1 cellular context compared by ENCODE assay signal in the genomic region with DNA sequence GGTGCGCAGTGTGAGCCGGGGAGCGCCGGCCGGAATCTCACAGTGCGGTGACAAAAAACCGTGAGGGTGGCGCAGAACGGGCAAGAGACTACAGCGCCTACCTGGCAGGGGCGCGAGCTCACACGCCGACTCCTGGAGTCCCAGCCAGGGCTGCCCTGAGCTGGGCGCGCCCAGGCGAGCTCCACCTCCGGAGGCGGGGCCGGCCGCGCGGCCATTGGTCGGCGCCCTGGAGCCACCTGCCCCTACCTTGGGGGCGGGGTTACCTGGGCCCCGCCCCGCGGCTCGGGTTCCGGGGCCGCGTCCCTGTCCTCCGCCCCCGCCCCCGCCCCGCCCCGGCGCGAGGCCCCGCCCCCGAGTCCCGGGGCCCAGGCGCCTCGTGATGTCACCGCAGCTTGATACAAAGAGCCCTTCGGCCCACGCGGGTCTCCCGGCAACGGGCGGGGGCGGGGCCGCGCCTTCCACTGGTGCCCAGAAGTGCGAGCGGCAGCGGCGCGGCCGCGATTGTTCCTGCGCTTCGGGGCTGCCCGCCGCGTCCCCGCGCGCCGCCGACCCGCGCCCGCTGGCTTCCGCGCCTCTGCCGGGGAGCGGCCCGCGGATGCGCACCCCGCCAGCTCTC.
A peak's percentile ranks its signal among the peaks of the same experiment; 100 is the strongest.
TF ChIP-seq lines count a peak whose summit lies in the region.

No MANE protein-coding gene starts in this region.

TF ChIP-seq in HEK293, 187 proteins besides CTCF, POLR2A, EP300 and RAD21 (continued from another document):
- TF ChIP-seq, protein P1, sequence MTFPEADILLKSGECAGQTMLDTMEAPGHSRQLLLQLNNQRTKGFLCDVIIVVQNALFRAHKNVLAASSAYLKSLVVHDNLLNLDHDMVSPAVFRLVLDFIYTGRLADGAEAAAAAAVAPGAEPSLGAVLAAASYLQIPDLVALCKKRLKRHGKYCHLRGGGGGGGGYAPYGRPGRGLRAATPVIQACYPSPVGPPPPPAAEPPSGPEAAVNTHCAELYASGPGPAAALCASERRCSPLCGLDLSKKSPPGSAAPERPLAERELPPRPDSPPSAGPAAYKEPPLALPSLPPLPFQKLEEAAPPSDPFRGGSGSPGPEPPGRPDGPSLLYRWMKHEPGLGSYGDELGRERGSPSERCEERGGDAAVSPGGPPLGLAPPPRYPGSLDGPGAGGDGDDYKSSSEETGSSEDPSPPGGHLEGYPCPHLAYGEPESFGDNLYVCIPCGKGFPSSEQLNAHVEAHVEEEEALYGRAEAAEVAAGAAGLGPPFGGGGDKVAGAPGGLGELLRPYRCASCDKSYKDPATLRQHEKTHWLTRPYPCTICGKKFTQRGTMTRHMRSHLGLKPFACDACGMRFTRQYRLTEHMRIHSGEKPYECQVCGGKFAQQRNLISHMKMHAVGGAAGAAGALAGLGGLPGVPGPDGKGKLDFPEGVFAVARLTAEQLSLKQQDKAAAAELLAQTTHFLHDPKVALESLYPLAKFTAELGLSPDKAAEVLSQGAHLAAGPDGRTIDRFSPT (tag by site-specific recombination; IDR thresholded peaks at IDR 0.05): peak; percentile 76
- TF ChIP-seq GLI2 (tag by site-specific recombination; IDR thresholded peaks at IDR 0.05; ENCODE audit: borderline replicate concordance, low read depth) (no peak), ZNF837 (tag by site-specific recombination; IDR thresholded peaks at IDR 0.05) (no peak), ZIC2 (tag by site-specific recombination; IDR thresholded peaks at IDR 0.05) (peak; percentile 90), KLF16 (tag by site-specific recombination; IDR thresholded peaks at IDR 0.05) (0 out of 2 replicates have a peak, but pooled peaks have one; percentile 58), TRIM28 (IDR thresholded peaks at IDR 0.05; ENCODE audit: borderline replicate concordance, low read length) (no peak), MZF1 (tag by site-specific recombination; IDR thresholded peaks at IDR 0.05; ENCODE audit: borderline replicate concordance) (no peak), IKZF3 (tag by site-specific recombination; IDR thresholded peaks at IDR 0.05) (no peak), ZSCAN16 (tag by site-specific recombination; IDR thresholded peaks at IDR 0.05) (no peak), ZNF707 (tag by site-specific recombination; IDR thresholded peaks at IDR 0.05) (no peak), ZNF112 (tag by site-specific recombination; IDR thresholded peaks at IDR 0.05) (no peak), EGR2 (tag by site-specific recombination; IDR thresholded peaks at IDR 0.05; ENCODE audit: low read depth) (no peak), KLF1 (tag by site-specific recombination; IDR thresholded peaks at IDR 0.05) (peak; percentile 46; the same call in 1 of the 2 replicates), ZFP41 (tag by site-specific recombination; IDR thresholded peaks at IDR 0.05; ENCODE audit: borderline replicate concordance) (no peak), ZNF24 (tag by site-specific recombination; IDR thresholded peaks at IDR 0.05) (no peak), GLIS2 (tag by site-specific recombination; IDR thresholded peaks at IDR 0.05) (peak; percentile 89), RBAK (tag by site-specific recombination; IDR thresholded peaks at IDR 0.05) (no peak), KLF9 (tag by site-specific recombination; IDR thresholded peaks at IDR 0.05; ENCODE audit: low read depth) (peak; percentile 53), TCF7L2 (IDR thresholded peaks at IDR 0.05; ENCODE audit: borderline replicate concordance, low read depth, low read length) (no peak), ZBTB20 (tag by site-specific recombination; IDR thresholded peaks at IDR 0.05) (peak; percentile 39; the same call in 1 of the 2 replicates), ZNF148 (tag by site-specific recombination; IDR thresholded peaks at IDR 0.05; ENCODE audit: borderline replicate concordance) (no peak), ZNF600 (tag by site-specific recombination; IDR thresholded peaks at IDR 0.05) (peak; percentile 96), ZNF146 (tag by site-specific recombination; IDR thresholded peaks at IDR 0.05) (no peak), MEIS1 (CRISPR knock-in tag; IDR thresholded peaks at IDR 0.05; ENCODE audit: borderline replicate concordance) (no peak), ZNF701 (tag by site-specific recombination; IDR thresholded peaks at IDR 0.05) (no peak), SP7 (tag by site-specific recombination; IDR thresholded peaks at IDR 0.05) (peak; percentile 66), PATZ1 (tag by site-specific recombination; IDR thresholded peaks at IDR 0.05) (peak; percentile 4), BCL11A (tag by site-specific recombination; IDR thresholded peaks at IDR 0.05; ENCODE audit: low read depth) (no peak), ZSCAN30 (tag by site-specific recombination; IDR thresholded peaks at IDR 0.05) (no peak), ZNF571 (tag by site-specific recombination; IDR thresholded peaks at IDR 0.05) (no peak), KLF10 (tag by site-specific recombination; IDR thresholded peaks at IDR 0.05) (peak; percentile 79; the same call in 1 of the 2 replicates), ZBTB8A (tag by site-specific recombination; IDR thresholded peaks at IDR 0.05) (peak; percentile 73), ZNF48 (tag by site-specific recombination; IDR thresholded peaks at IDR 0.05) (no peak), ZNF302 (tag by site-specific recombination; IDR thresholded peaks at IDR 0.05; ENCODE audit: low read depth) (no peak)
- TF ChIP-seq, protein P2, sequence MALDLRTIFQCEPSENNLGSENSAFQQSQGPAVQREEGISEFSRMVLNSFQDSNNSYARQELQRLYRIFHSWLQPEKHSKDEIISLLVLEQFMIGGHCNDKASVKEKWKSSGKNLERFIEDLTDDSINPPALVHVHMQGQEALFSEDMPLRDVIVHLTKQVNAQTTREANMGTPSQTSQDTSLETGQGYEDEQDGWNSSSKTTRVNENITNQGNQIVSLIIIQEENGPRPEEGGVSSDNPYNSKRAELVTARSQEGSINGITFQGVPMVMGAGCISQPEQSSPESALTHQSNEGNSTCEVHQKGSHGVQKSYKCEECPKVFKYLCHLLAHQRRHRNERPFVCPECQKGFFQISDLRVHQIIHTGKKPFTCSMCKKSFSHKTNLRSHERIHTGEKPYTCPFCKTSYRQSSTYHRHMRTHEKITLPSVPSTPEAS (tag by site-specific recombination; IDR thresholded peaks at IDR 0.05): no peak
- TF ChIP-seq, protein P3, sequence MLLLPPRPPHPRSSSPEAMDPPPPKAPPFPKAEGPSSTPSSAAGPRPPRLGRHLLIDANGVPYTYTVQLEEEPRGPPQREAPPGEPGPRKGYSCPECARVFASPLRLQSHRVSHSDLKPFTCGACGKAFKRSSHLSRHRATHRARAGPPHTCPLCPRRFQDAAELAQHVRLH (tag by site-specific recombination; IDR thresholded peaks at IDR 0.05): 0 out of 2 replicates have a peak, but pooled peaks have one; percentile 25
- TF ChIP-seq, protein P4, sequence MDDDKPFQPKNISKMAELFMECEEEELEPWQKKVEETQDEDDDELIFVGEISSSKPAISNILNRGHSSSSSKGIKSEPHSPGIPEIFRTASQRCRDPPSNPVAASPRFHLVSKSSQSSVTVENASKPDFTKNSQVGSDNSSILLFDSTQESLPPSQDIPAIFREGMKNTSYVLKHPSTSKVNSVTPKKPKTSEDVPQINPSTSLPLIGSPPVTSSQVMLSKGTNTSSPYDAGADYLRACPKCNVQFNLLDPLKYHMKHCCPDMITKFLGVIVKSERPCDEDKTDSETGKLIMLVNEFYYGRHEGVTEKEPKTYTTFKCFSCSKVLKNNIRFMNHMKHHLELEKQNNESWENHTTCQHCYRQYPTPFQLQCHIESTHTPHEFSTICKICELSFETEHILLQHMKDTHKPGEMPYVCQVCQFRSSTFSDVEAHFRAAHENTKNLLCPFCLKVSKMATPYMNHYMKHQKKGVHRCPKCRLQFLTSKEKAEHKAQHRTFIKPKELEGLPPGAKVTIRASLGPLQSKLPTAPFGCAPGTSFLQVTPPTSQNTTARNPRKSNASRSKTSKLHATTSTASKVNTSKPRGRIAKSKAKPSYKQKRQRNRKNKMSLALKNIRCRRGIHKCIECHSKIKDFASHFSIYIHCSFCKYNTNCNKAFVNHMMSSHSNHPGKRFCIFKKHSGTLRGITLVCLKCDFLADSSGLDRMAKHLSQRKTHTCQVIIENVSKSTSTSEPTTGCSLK (tag by site-specific recombination; IDR thresholded peaks at IDR 0.05): no peak
- TF ChIP-seq, protein P5, sequence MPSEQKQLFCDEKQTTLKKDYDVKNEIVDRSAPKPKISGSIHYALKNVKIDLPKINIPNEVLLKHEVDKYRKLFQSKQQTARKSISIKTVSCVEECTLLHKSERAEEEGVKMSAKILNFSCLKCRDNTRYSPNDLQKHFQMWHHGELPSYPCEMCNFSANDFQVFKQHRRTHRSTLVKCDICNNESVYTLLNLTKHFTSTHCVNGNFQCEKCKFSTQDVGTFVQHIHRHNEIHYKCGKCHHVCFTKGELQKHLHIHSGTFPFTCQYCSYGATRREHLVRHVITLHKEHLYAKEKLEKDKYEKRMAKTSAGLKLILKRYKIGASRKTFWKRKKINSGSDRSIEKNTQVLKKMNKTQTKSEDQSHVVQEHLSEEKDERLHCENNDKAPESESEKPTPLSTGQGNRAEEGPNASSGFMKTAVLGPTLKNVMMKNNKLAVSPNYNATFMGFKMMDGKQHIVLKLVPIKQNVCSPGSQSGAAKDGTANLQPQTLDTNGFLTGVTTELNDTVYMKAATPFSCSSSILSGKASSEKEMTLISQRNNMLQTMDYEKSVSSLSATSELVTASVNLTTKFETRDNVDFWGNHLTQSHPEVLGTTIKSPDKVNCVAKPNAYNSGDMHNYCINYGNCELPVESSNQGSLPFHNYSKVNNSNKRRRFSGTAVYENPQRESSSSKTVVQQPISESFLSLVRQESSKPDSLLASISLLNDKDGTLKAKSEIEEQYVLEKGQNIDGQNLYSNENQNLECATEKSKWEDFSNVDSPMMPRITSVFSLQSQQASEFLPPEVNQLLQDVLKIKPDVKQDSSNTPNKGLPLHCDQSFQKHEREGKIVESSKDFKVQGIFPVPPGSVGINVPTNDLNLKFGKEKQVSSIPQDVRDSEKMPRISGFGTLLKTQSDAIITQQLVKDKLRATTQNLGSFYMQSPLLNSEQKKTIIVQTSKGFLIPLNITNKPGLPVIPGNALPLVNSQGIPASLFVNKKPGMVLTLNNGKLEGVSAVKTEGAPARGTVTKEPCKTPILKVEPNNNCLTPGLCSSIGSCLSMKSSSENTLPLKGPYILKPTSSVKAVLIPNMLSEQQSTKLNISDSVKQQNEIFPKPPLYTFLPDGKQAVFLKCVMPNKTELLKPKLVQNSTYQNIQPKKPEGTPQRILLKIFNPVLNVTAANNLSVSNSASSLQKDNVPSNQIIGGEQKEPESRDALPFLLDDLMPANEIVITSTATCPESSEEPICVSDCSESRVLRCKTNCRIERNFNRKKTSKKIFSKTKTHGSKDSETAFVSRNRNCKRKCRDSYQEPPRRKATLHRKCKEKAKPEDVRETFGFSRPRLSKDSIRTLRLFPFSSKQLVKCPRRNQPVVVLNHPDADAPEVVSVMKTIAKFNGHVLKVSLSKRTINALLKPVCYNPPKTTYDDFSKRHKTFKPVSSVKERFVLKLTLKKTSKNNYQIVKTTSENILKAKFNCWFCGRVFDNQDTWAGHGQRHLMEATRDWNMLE (tag by site-specific recombination; conservative IDR thresholded peaks at IDR 0.05; ENCODE audit: low read depth): no peak
- TF ChIP-seq, protein P6, sequence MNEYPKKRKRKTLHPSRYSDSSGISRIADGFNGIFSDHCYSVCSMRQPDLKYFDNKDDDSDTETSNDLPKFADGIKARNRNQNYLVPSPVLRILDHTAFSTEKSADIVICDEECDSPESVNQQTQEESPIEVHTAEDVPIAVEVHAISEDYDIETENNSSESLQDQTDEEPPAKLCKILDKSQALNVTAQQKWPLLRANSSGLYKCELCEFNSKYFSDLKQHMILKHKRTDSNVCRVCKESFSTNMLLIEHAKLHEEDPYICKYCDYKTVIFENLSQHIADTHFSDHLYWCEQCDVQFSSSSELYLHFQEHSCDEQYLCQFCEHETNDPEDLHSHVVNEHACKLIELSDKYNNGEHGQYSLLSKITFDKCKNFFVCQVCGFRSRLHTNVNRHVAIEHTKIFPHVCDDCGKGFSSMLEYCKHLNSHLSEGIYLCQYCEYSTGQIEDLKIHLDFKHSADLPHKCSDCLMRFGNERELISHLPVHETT (tag by site-specific recombination; IDR thresholded peaks at IDR 0.05): no peak
TF ChIP-seq in HEK293: peak in this region for 23.
